22 cellular contexts compared by ENCODE assay signal in genomic region chr9:109019420-109019819, GRCh38. TPM values are rescaled to one million over a fixed set of nuclear protein-coding genes. Genes with fewer than 3 reads are reported as not detected.
DNase-seq lines count a peak whose midpoint lies in the region; ATAC-seq, FAIRE-seq and TF ChIP-seq lines count a peak whose summit lies in the region.
"Had no signal": no experiment of that assay in that cellular context is flagged by ENCODE, and none has a peak within 500 bp of the region (broad histone marks: within the 10 kb centered on the region; RNA-seq: fewer than 3 reads in every experiment).

No MANE protein-coding gene starts in this region.

- no peak overlapping the region for H4K5ac ChIP-seq in IMR-90 (ENCODE audit: low read depth, low read length)

- H3K27ac Mint-ChIP-seq in MCF 10A (ENCODE audit: low read depth, unreplicated experiment): no peak overlapping the region
- H3K27ac Mint-ChIP-seq: B cell had no signal

- H3K4me1 ChIP-seq in breast epithelium (no peaks in the 10 kb centered on the region), IMR-90 (ENCODE audit: control insufficient read depth, insufficient read depth, low read length) (peaks cover 8% of the 10 kb centered on the region), K562 (replicated peaks in 1 of 2; ENCODE audit: control insufficient read depth in 2 of 2, insufficient read depth in 2 of 2, low read length in 2 of 2) (peaks cover 0 to 5% of the 10 kb centered on the region in 2 experiments; a peak in 2 of 5 replicates), keratinocyte (ENCODE audit: control insufficient read depth, extremely low read depth, insufficient read depth, low read length) (peaks cover 23% of the 10 kb centered on the region)

- CTCF ChIA-PET in MCF 10A (lab: Yijun Ruan, JAX): no interaction called here
- CTCF ChIA-PET in IMR-90 (lab: Yijun Ruan, JAX): interaction anchor here (0.6 kb wide), 1 partner anchor 48 kb away, joined by 3 read pairs; no protein-coding TSS in a partner anchor
- CTCF ChIA-PET in K562 (lab: Yijun Ruan, JAX; ENCODE audit: low intra/inter-chr PET ratio): no interaction called here

- H3K79me1 ChIP-seq in IMR-90 (ENCODE audit: low read depth in 1 of 2, low read length in 2 of 2): peaks cover 21 to 37% of the 10 kb centered on the region in 2 experiments

- H3K36me3 Mint-ChIP-seq in MCF 10A (ENCODE audit: insufficient read depth, unreplicated experiment): peaks cover 44% of the 10 kb centered on the region

- H3K27me3 Mint-ChIP-seq in MCF 10A (ENCODE audit: insufficient read depth, unreplicated experiment): no peaks in the 10 kb centered on the region
- H3K27me3 Mint-ChIP-seq: B cell; CD4-positive, CD25-positive, alpha-beta regulatory T cell; CD8-positive, alpha-beta memory T cell had no signal

- no peak for TF ChIP-seq EP300 in K562 (IDR thresholded peaks at IDR 0.05; ENCODE audit: low read length)

- no peaks in the 10 kb centered on the region for H3K79me2 ChIP-seq in K562 (ENCODE audit: control insufficient read depth, insufficient read depth, low read length)
- no peaks in the 10 kb centered on the region for H3K79me2 ChIP-seq in keratinocyte (ENCODE audit: control insufficient read depth, insufficient read depth, low read length)

- no peaks in the 10 kb centered on the region for H3K36me3 ChIP-seq in breast epithelium
- H3K36me3 ChIP-seq in IMR-90 (ENCODE audit: control insufficient read depth, insufficient read depth, low read length): peaks cover 6% of the 10 kb centered on the region
- peaks cover 58% of the 10 kb centered on the region for H3K36me3 ChIP-seq in K562 (ENCODE audit: control insufficient read depth, insufficient read depth, low read length)
- peaks cover 2 to 5% of the 10 kb centered on the region in 2 experiments for H3K36me3 ChIP-seq in keratinocyte (ENCODE audit: control insufficient read depth in 2 of 2, extremely low read depth in 1 of 2, insufficient read depth in 2 of 2, low read length in 2 of 2)
- peaks cover 14% of the 10 kb centered on the region for H3K36me3 ChIP-seq in MG63

- no CpG with 5 or more reads among the region's 3 CpGs for WGBS in IMR-90 (ENCODE audit: extremely low coverage in 2 of 2, insufficient read length in 1 of 2), 2 experiments
- WGBS in K562 (ENCODE audit: insufficient coverage, low coverage, missing lambda C conversion rate): 84% methylated on average over 3 of the region's 3 CpGs

- no peak overlapping the region for H3K56ac ChIP-seq in IMR-90 (ENCODE audit: extremely low read depth, insufficient read depth, low read length)

- H4K20me1 ChIP-seq in IMR-90 (ENCODE audit: insufficient read depth, low read length): peaks cover 2% of the 10 kb centered on the region; the same call in 1 of the 2 replicates
- H4K20me1 ChIP-seq in K562 (replicated peaks; ENCODE audit: control insufficient read depth, insufficient read depth, low read length): no peaks in the 10 kb centered on the region
- H4K20me1 ChIP-seq in keratinocyte (ENCODE audit: control insufficient read depth, extremely low read depth, insufficient read depth, low read length): no peaks in the 10 kb centered on the region

- no peak overlapping the region for H2BK20ac ChIP-seq in IMR-90 (ENCODE audit: low read depth, low read length)

- no peak overlapping the region for H2AK5ac ChIP-seq in IMR-90 (ENCODE audit: low read depth, low read length)

- H3K4me3 ChIP-seq in breast epithelium: no peak overlapping the region
- no peak overlapping the region for H3K4me3 ChIP-seq in IMR-90 (ENCODE audit: insufficient read depth, low read depth, low read length)
- no peak overlapping the region for H3K4me3 ChIP-seq in K562
- no peak overlapping the region for H3K4me3 ChIP-seq in keratinocyte (ENCODE audit: control insufficient read depth in 2 of 3, extremely low read depth in 1 of 3, insufficient read depth in 2 of 3, low read depth in 1 of 3, low read length in 3 of 3)
- H3K4me3 ChIP-seq in MG63: no peak overlapping the region
- H3K4me3 ChIP-seq: GM23248, HAP-1 had no signal

- H2BK5ac ChIP-seq in IMR-90 (ENCODE audit: low read depth, low read length, poor library complexity, severe bottlenecking): no peak overlapping the region

- TF ChIP-seq POLR2A in breast epithelium (IDR thresholded peaks at IDR 0.05): no peak
- no peak for TF ChIP-seq POLR2A in IMR-90 (IDR thresholded peaks at IDR 0.05; ENCODE audit: low read depth, low read length)
- no peak for TF ChIP-seq POLR2A in K562 (conservative IDR thresholded peaks at IDR 0.05)

- H3K18ac ChIP-seq in IMR-90 (ENCODE audit: low read depth, low read length): no peak overlapping the region

- no peak overlapping the region for H2BK120ac ChIP-seq in IMR-90 (ENCODE audit: low read depth, low read length)

- BruUV-seq in MCF 10A (replicated peaks; lab: Mats Ljungman, UMichigan): TSS peak; percentile 12
- TSS peak; percentile 25 for BruUV-seq in IMR-90 (replicated peaks; lab: Mats Ljungman, UMichigan)
- BruUV-seq in K562 (replicated peaks; lab: Mats Ljungman, UMichigan): no TSS peak

- H3K4me1 Mint-ChIP-seq in MCF 10A (ENCODE audit: insufficient read depth, unreplicated experiment): peaks cover 6% of the 10 kb centered on the region

- no peak overlapping the region for H3K4ac ChIP-seq in IMR-90 (ENCODE audit: low read depth, low read length)

- no peak overlapping the region for H4K8ac ChIP-seq in IMR-90 (ENCODE audit: low read depth in 2 of 2, low read length in 2 of 2)

- no peak overlapping the region for H3K9ac ChIP-seq in IMR-90 (ENCODE audit: low read depth, low read length)
- no peak overlapping the region for H3K9ac ChIP-seq in K562 (ENCODE audit: insufficient read depth in 1 of 2, low read depth in 2 of 2, low read length in 2 of 2)
- H3K9ac ChIP-seq in keratinocyte (ENCODE audit: control insufficient read depth, extremely low read depth, insufficient read depth, low read length): no peak overlapping the region
- H3K9ac ChIP-seq: GM23248 had no signal

- H2AFZ ChIP-seq in IMR-90 (replicated peaks; ENCODE audit: low read length, poor library complexity) (no peak overlapping the region), K562 (ENCODE audit: low read depth, low read length) (no peak overlapping the region), keratinocyte (ENCODE audit: control insufficient read depth, low read length) (no peak overlapping the region)
- H2AFZ ChIP-seq: GM23248 had no signal

- no peak overlapping the region for H3K4me3 Mint-ChIP-seq in MCF 10A (ENCODE audit: unreplicated experiment)
- H3K4me3 Mint-ChIP-seq: B cell; CD4-positive, CD25-positive, alpha-beta regulatory T cell; CD8-positive, alpha-beta memory T cell had no signal

- dilution Hi-C loops in IMR-90 (cut with HindIII; ENCODE audit: low sequenced_read_pairs, unreplicated experiment) (no loop called here), keratinocyte (cut with MboI; ENCODE audit: extremely low pct_ligation_motif_present, low sequenced_read_pairs) (no loop called here)

- no peak overlapping the region for H3K23ac ChIP-seq in IMR-90 (ENCODE audit: low read depth, low read length)

- H3K9me3 Mint-ChIP-seq in MCF 10A (ENCODE audit: unreplicated experiment): no peaks in the 10 kb centered on the region
- H3K9me3 Mint-ChIP-seq: CD4-positive, CD25-positive, alpha-beta regulatory T cell; CD8-positive, alpha-beta memory T cell had no signal

- H3K9me3 ChIP-seq in breast epithelium (no peaks in the 10 kb centered on the region), IMR-90 (ENCODE audit: control insufficient read depth, insufficient read depth, low read length) (no peaks in the 10 kb centered on the region), K562 (replicated peaks; ENCODE audit: control insufficient read depth, insufficient read depth, low read depth, low read length) (no peaks in the 10 kb centered on the region), keratinocyte (ENCODE audit: control insufficient read depth, low read depth, low read length) (no peaks in the 10 kb centered on the region), MG63 (no peaks in the 10 kb centered on the region)
- H3K9me3 ChIP-seq: HAP-1 had no signal

- H3K4me2 ChIP-seq in IMR-90 (ENCODE audit: low read depth, low read length): no peak overlapping the region
- no peak overlapping the region for H3K4me2 ChIP-seq in K562 (ENCODE audit: insufficient read depth, low read length)
- H3K4me2 ChIP-seq in keratinocyte (ENCODE audit: control insufficient read depth, extremely low read depth, insufficient read depth, low read depth, low read length): peak overlapping the region; percentile 19

- H2BK15ac ChIP-seq in IMR-90 (ENCODE audit: low read depth, low read length): no peak overlapping the region

- H3K14ac ChIP-seq in IMR-90 (replicated peaks; ENCODE audit: low read depth, low read length): no peak overlapping the region

- TF ChIP-seq RAD21 in IMR-90 (IDR thresholded peaks at IDR 0.05; ENCODE audit: low read length) (no peak), K562 (CRISPR knock-in tag; conservative IDR thresholded peaks at IDR 0.05 in 1 of 2, IDR thresholded peaks at IDR 0.05 in 1 of 2) (no peak)

- H3K27ac ChIP-seq in breast epithelium: no peak overlapping the region
- H3K27ac ChIP-seq in IMR-90 (ENCODE audit: insufficient read depth, low read length): no peak overlapping the region
- no peak overlapping the region for H3K27ac ChIP-seq in K562 (ENCODE audit: extremely low read depth, low read depth, low read length)
- peak overlapping the region; percentile 6 for H3K27ac ChIP-seq in keratinocyte (ENCODE audit: control insufficient read depth, insufficient read depth, low read length)
- H3K27ac ChIP-seq: 22Rv1, GM23248 had no signal

- POLR2A ChIA-PET in MCF 10A (lab: Yijun Ruan, JAX): interaction anchor here (1.3 kb wide), 1 partner anchor 9 kb away, joined by 4 read pairs; no protein-coding TSS in a partner anchor
- POLR2A ChIA-PET in IMR-90 (lab: Charles Lee; ENCODE audit: unreplicated experiment): no interaction called here
- POLR2A ChIA-PET in K562 (lab: Yijun Ruan, JAX): interaction anchor here (1.1 kb wide), 1 partner anchor 9 kb away, joined by 3 read pairs; no protein-coding TSS in a partner anchor

- DNase-seq in MCF 10A (ENCODE audit: unreplicated experiment) (no peak), breast epithelium (ENCODE audit: low spot score in 2 of 2) (no peak), IMR-90 (no peak), K562 (ENCODE audit: extremely low read depth in 1 of 4, low spot score in 3 of 4) (no peak), keratinocyte (ENCODE audit: low read depth, low spot score) (no peak), MG63 (no peak), DMS114 treated with DMSO at 0.1 percent for 48 hours (lab: John Stamatoyannopoulos, UW; ENCODE audit: unreplicated experiment) (no peak)
- no peak for DNase-seq in stimulated activated CD4-positive, alpha-beta T cell treated with anti-CD3 and anti-CD28 coated beads, Interleukin-2, amount 100 ng/mL, for 48 hours
- DNase-seq: C1 segment of cervical spinal cord; CD4-positive, CD25-positive, alpha-beta regulatory T cell; CD8-positive, alpha-beta memory T cell; COR-L47; DMS153; DMS79; GDM1; GM23248 had no signal

- H4K91ac ChIP-seq in IMR-90 (ENCODE audit: insufficient read depth, low read depth, low read length): no peak overlapping the region

- intact Hi-C loops in MCF 10A (cut with micrococcal nuclease): no loop called here
- intact Hi-C loops in breast epithelium (cut with DNase I; ENCODE audit: low total_unique reads): no loop called here
- intact Hi-C loops in IMR-90 (cut with micrococcal nuclease): no loop called here
- intact Hi-C loops in K562 (cut with micrococcal nuclease): no loop called here

- FAIRE-seq in K562 (lab: Jason Lieb, UNC) (no peak), keratinocyte (lab: Jason Lieb, UNC) (no peak)
- FAIRE-seq: D721Med, GM12892, GM18507 had no signal

- H3K9me1 ChIP-seq in IMR-90 (ENCODE audit: insufficient read depth, low read length) (peaks cover 8% of the 10 kb centered on the region), K562 (ENCODE audit: control insufficient read depth, insufficient read depth, low read length) (no peaks in the 10 kb centered on the region), keratinocyte (ENCODE audit: control insufficient read depth, extremely low read depth, insufficient read depth, low read length) (no peaks in the 10 kb centered on the region)

- H2AK9ac ChIP-seq in IMR-90 (replicated peaks; ENCODE audit: low read depth, low read length, poor library complexity): no peak overlapping the region

- H3K27me3 ChIP-seq in breast epithelium: no peaks in the 10 kb centered on the region
- H3K27me3 ChIP-seq in IMR-90 (ENCODE audit: control insufficient read depth, insufficient read depth, low read length): no peaks in the 10 kb centered on the region
- H3K27me3 ChIP-seq in K562 (ENCODE audit: control insufficient read depth in 2 of 2, insufficient read depth in 2 of 2, low read length in 2 of 2): no peaks in the 10 kb centered on the region
- no peaks in the 10 kb centered on the region for H3K27me3 ChIP-seq in keratinocyte (ENCODE audit: control insufficient read depth, extremely low read depth, insufficient read depth, low read length)
- H3K27me3 ChIP-seq in MG63: no peaks in the 10 kb centered on the region

- ATAC-seq in IMR-90 (ENCODE audit: low read depth) (no peak), K562 (no peak)

- in situ Hi-C loops in IMR-90 (cut with MboI; ENCODE audit: low sequenced_read_pairs): no loop called here
- in situ Hi-C loops in K562 (cut with MboI): no loop called here

- no peak for TF ChIP-seq CTCF in MCF 10A (IDR thresholded peaks at IDR 0.05; ENCODE audit: unreplicated experiment)
- TF ChIP-seq CTCF in breast epithelium (IDR thresholded peaks at IDR 0.05): no peak
- TF ChIP-seq CTCF in IMR-90 (conservative IDR thresholded peaks at IDR 0.05; ENCODE audit: low read depth, low read length): no peak
- no peak for TF ChIP-seq CTCF in K562 (IDR thresholded peaks at IDR 0.05 in 2 of 3, conservative IDR thresholded peaks at IDR 0.05 in 1 of 3; ENCODE audit: insufficient read depth in 2 of 3, low read depth in 1 of 3, low read length in 3 of 3)
- no peak for TF ChIP-seq CTCF in keratinocyte (optimal IDR thresholded peaks at IDR 0.05 in 1 of 3, IDR thresholded peaks at IDR 0.05 in 1 of 3, conservative IDR thresholded peaks at IDR 0.05 in 1 of 3; ENCODE audit: extremely low read depth in 1 of 3, insufficient read depth in 2 of 3, low read length in 3 of 3)

RNA-seq across cellular contexts. Expression of gene CTNNAL1, which starts 6.1 kb away (rescaled TPM):
- 48.6 and 85.6 TPM in 2 replicates for total RNA-seq in MCF 10A (2022)
- total RNA-seq in breast epithelium: 10 to 100 TPM; 25.0 to 29.2 (median 25.6) TPM
- 131 and 186 TPM in 2 replicates for total RNA-seq in IMR-90 (2012; rRNA removed)
- 60.4 and 72.3 TPM in 2 replicates for polyA plus RNA-seq in IMR-90 (2012; rRNA removed)
- polyA plus RNA-seq in IMR-90 (2012; cell fraction: cytosol; rRNA removed): 24.4 and 58.0 TPM in 2 replicates
- polyA plus RNA-seq in IMR-90 (2012; cell fraction: nucleus; rRNA removed; ENCODE audit: low replicate concordance): 9.8 and 39.6 TPM in 2 replicates
- total RNA-seq in K562 (2011; cell fraction: chromatin; rRNA removed; ENCODE audit: low replicate concordance): 8.0 and 35.8 TPM in 2 replicates
- total RNA-seq in K562 (2011; cell fraction: nucleolus; rRNA removed): 3.3 and 5.7 TPM in 2 replicates
- 8.6 and 9.2 TPM in 2 replicates for total RNA-seq in K562 (2011; cell fraction: nucleoplasm; rRNA removed)
- total RNA-seq in K562 (2014; rRNA removed): 37.6 and 38.9 TPM in 2 replicates
- total RNA-seq in K562 (2014; rRNA removed; fragmentation: Illumina TruSeq; extraction: Trizol): 78.0 and 89.1 TPM in 2 replicates
- 42.2 and 46.7 TPM in 2 replicates for total RNA-seq in K562 (2015; rRNA removed; fragmentation: Illumina TruSeq; extraction: Trizol)
- 46.9 and 48.8 TPM in 2 replicates for total RNA-seq in K562 (2021)
- 42.5 and 70.7 TPM in 2 replicates for polyA plus RNA-seq in K562 (2011; rRNA removed)
- 9.6 and 20.6 TPM in 2 replicates for polyA plus RNA-seq in K562 (2011; cell fraction: cytosol; rRNA removed)
- polyA plus RNA-seq in K562 (2011; cell fraction: nucleus; rRNA removed): 6.0 and 11.1 TPM in 2 replicates
- 32.7 and 33.7 TPM in 2 replicates for polyA plus RNA-seq in K562 (2012)
- polyA plus RNA-seq in K562 (2014; fragmentation: Illumina TruSeq; extraction: Trizol): 53.8 and 57.9 TPM in 2 replicates
- 10 to 100 TPM; 23.2 to 29.8 TPM for polyA plus RNA-seq in K562 (2014; fragmentation: Nextera tagmentation; extraction: Ambion mirVana)
- polyA plus RNA-seq in K562 (2014; rRNA removed): 42.3 and 43.6 TPM in 2 replicates
- 45.3 and 51.5 TPM in 2 replicates for polyA minus RNA-seq in K562 (2011; rRNA and poly(A)+ RNA removed)
- polyA minus RNA-seq in K562 (2011; cell fraction: cytosol; rRNA and poly(A)+ RNA removed): 16.8 and 20.3 TPM in 2 replicates
- 9.7 and 16.2 TPM in 2 replicates for polyA minus RNA-seq in K562 (2011; cell fraction: nucleus; rRNA and poly(A)+ RNA removed)
- 30.9 to 112 TPM (median 89.7 TPM) in 3 replicates for polyA plus RNA-seq in keratinocyte
- 28.2 TPM for polyA plus RNA-seq in keratinocyte (2011; ENCODE audit: low read depth)
- polyA plus RNA-seq in keratinocyte (2011; cell fraction: cytosol; rRNA removed): 49.6 and 89.7 TPM in 2 replicates
- 22.9 and 28.1 TPM in 2 replicates for polyA plus RNA-seq in keratinocyte (2011; cell fraction: nucleus; rRNA removed)
- 13.2 and 88.8 TPM in 2 replicates for polyA plus RNA-seq in keratinocyte (2012; ENCODE audit: low replicate concordance)
- 5.0 to 54.5 TPM (median 13.6 TPM) in 3 replicates for polyA minus RNA-seq in keratinocyte
- polyA minus RNA-seq in keratinocyte (2011; cell fraction: cytosol; rRNA and poly(A)+ RNA removed): 39.3 TPM
- polyA minus RNA-seq in keratinocyte (2011; cell fraction: nucleus; rRNA and poly(A)+ RNA removed): 5.5 and 11.1 TPM in 2 replicates
- total RNA-seq in MG63 (2014; rRNA removed; shearing (Covaris generic); ENCODE audit: low replicate concordance): 84.5 and 157 TPM in 2 replicates
